In genomic region chr1:183194527-183195145, GRCh38 we compare ENCODE assay signal across 9 cellular contexts. TPM values are rescaled to one million over a fixed set of nuclear protein-coding genes. Genes with fewer than 3 reads are reported as not detected.
DNase-seq lines count a peak whose midpoint lies in the region; ATAC-seq, FAIRE-seq and TF ChIP-seq lines count a peak whose summit lies in the region.
"Had no signal": no experiment of that assay in that cellular context is flagged by ENCODE, and none has a peak within 500 bp of the region (broad histone marks: within the 10 kb centered on the region; RNA-seq: fewer than 3 reads in every experiment).

No MANE protein-coding gene starts in this region.

- peak; percentile 38 for DNase-seq in GM12891 (ENCODE audit: insufficient read length, low spot score)
- no peak for DNase-seq in mammary epithelial cell
- no peak for DNase-seq in uterus
- DNase-seq in NCI-H2171 (lab: John Stamatoyannopoulos, UW) = no peak
- DNase-seq in D721Med (ENCODE audit: insufficient read length, low spot score) = no peak
- no peak for DNase-seq in osteocyte (ENCODE audit: extremely low spot score, unreplicated experiment)

- 10% methylated on average over 1 of the region's 1 CpG for WGBS in mammary epithelial cell (ENCODE audit: low coverage, missing lambda C conversion rate)

- no peak overlapping the region for H2AFZ ChIP-seq in mammary epithelial cell (ENCODE audit: low read depth, low read length)

- dilution Hi-C loops in mammary epithelial cell (cut with HindIII; ENCODE audit: low sequenced_read_pairs) = loop anchor here (5.0 kb wide), 1 partner anchor 57 kb away; no protein-coding TSS in a partner anchor

- ATAC-seq in GM21381 (IDR thresholded peaks at IDR 0.05; ENCODE audit: unreplicated experiment) = peak; percentile 97
- ATAC-seq in HG03442 (IDR thresholded peaks at IDR 0.05; ENCODE audit: unreplicated experiment) = peak; percentile 93

- in situ Hi-C loops in mammary epithelial cell (cut with MboI; ENCODE audit: low sequenced_read_pairs in 2 of 2) = no loop called here

- CTCF ChIA-PET in mammary epithelial cell (lab: Charles Lee; ENCODE audit: low non-redundant PET) = no interaction called here

- H3K36me3 ChIP-seq in mammary epithelial cell (ENCODE audit: insufficient read depth, low read length) = peaks cover 18% of the 10 kb centered on the region
- H3K36me3 ChIP-seq in uterus = no peaks in the 10 kb centered on the region

- no peak overlapping the region for H3K27ac Mint-ChIP-seq in osteocyte (ENCODE audit: unreplicated experiment)

- no peak overlapping the region for H3K4me2 ChIP-seq in mammary epithelial cell (ENCODE audit: insufficient read depth, low read depth, low read length)

- H3K36me3 Mint-ChIP-seq in osteocyte (ENCODE audit: unreplicated experiment) = no peaks in the 10 kb centered on the region

- H3K9me3 Mint-ChIP-seq in osteocyte (ENCODE audit: unreplicated experiment) = no peaks in the 10 kb centered on the region

- H3K79me2 ChIP-seq in mammary epithelial cell (ENCODE audit: insufficient read depth, low read length) = peaks cover 97% of the 10 kb centered on the region

- no peaks in the 10 kb centered on the region for H3K27me3 ChIP-seq in mammary epithelial cell (ENCODE audit: insufficient read depth, low read length)
- no peaks in the 10 kb centered on the region for H3K27me3 ChIP-seq in uterus

- H3K4me1 ChIP-seq in mammary epithelial cell (ENCODE audit: insufficient read depth, low read length) (peaks cover 67% of the 10 kb centered on the region), uterus (no peaks in the 10 kb centered on the region)

- no TSS peak for BruUV-seq in mammary epithelial cell (replicated peaks; lab: Mats Ljungman, UMichigan)

- no peak for TF ChIP-seq POLR2A in GM12891 (IDR thresholded peaks at IDR 0.05; ENCODE audit: low read depth, low read length)
- TF ChIP-seq POLR2A in uterus (IDR thresholded peaks at IDR 0.05) = no peak

- peak overlapping the region; percentile 68 for H3K27ac ChIP-seq in mammary epithelial cell (ENCODE audit: insufficient read depth, low read depth, low read length)
- H3K27ac ChIP-seq in uterus = no peak overlapping the region

- TF ChIP-seq CTCF in mammary epithelial cell (conservative IDR thresholded peaks at IDR 0.05 in 1 of 2, IDR thresholded peaks at IDR 0.05 in 1 of 2; ENCODE audit: extremely low read depth in 1 of 2, insufficient read depth in 1 of 2, low read depth in 1 of 2, low read length in 2 of 2) (no peak), uterus (IDR thresholded peaks at IDR 0.05) (no peak), D721Med (IDR thresholded peaks at IDR 0.05; ENCODE audit: insufficient read depth, missing control alignments) (no peak), osteocyte (IDR thresholded peaks at IDR 0.05) (no peak)

- no peak overlapping the region for H3K9ac ChIP-seq in mammary epithelial cell (ENCODE audit: insufficient read depth, low read length)

- H3K4me3 ChIP-seq in mammary epithelial cell (replicated peaks in 1 of 3; ENCODE audit: insufficient read depth in 1 of 3, low read depth in 2 of 3, low read length in 3 of 3) (no peak overlapping the region), uterus (no peak overlapping the region)

- peaks cover 22% of the 10 kb centered on the region for H3K4me1 Mint-ChIP-seq in osteocyte (ENCODE audit: unreplicated experiment)

- intact Hi-C loops in mammary epithelial cell (cut with micrococcal nuclease) (loop anchor here (5.0 kb wide), 1 partner anchor 88 kb away; no protein-coding TSS in a partner anchor), uterus (cut with DNase I; ENCODE audit: low total_unique reads) (no loop called here)

- H4K20me1 ChIP-seq in mammary epithelial cell (ENCODE audit: insufficient read depth, low read length) = peaks cover 6% of the 10 kb centered on the region

- H3K9me3 ChIP-seq in mammary epithelial cell (replicated peaks; ENCODE audit: insufficient read depth, low read length) (no peaks in the 10 kb centered on the region), uterus (no peaks in the 10 kb centered on the region)

- H3K27me3 Mint-ChIP-seq in osteocyte (ENCODE audit: unreplicated experiment) = no peaks in the 10 kb centered on the region

- FAIRE-seq in GM12891 (lab: Jason Lieb, UNC) (peak; percentile 94), D721Med (lab: Jason Lieb, UNC) (no peak)
- FAIRE-seq: islet of Langerhans had no signal

- no peak overlapping the region for H3K4me3 Mint-ChIP-seq in osteocyte (ENCODE audit: unreplicated experiment)

TF ChIP-seq in GM12891, 5 proteins besides CTCF, POLR2A, EP300 and RAD21:
- TF ChIP-seq POLR2AphosphoS5 (IDR thresholded peaks at IDR 0.05; ENCODE audit: low read depth, low read length) (no peak), POU2F2 (IDR thresholded peaks at IDR 0.05; ENCODE audit: low read depth, low read length) (no peak), PAX5 (IDR thresholded peaks at IDR 0.05; ENCODE audit: insufficient read depth, low read length, severe bottlenecking) (no peak), SPI1 (IDR thresholded peaks at IDR 0.05; ENCODE audit: low read depth, low read length) (no peak), TAF1 (IDR thresholded peaks at IDR 0.05; ENCODE audit: low read depth, low read length) (no peak)

RNA-seq across cellular contexts. Expression of gene LAMC2, which starts 8.6 kb away (rescaled TPM):
- 0.14 TPM for polyA plus RNA-seq in GM12891 (2012; ENCODE audit: low read depth, missing spikeins)
- 1,000 to 10,000 TPM; 1,201 to 2,277 TPM for total RNA-seq in mammary epithelial cell
- 1,668 TPM for polyA plus RNA-seq in mammary epithelial cell
- 2,109 TPM for polyA minus RNA-seq in mammary epithelial cell
- total RNA-seq in uterus = 10 to 100 TPM in 1 of 4 donors, 1 to 10 TPM in 3; 2.1 to 17.4 (median 4.4) TPM
- 3.5 and 3.6 TPM in 2 replicates for total RNA-seq in osteocyte

Comparison
In these comparisons a context has a peak if more than half of its experiments do, and no peak if none do; other contexts are left out.
1. RNA of gene LAMC2, which starts 8.6 kb away (total RNA-seq): 1,201 to 2,277 TPM in mammary epithelial cell; 2.1 to 17.4 TPM in uterus and 3.5 to 3.6 TPM in osteocyte; every median in the first group is over 10 times any median in the second.